Comparison of ENCODE assay signal across 16 cellular contexts in genomic region chr5:1507961-1508678, GRCh38. TPM values are rescaled to one million over a fixed set of nuclear protein-coding genes. Genes with fewer than 3 reads are reported as not detected.
A peak's percentile ranks its signal among the peaks of the same experiment; 100 is the strongest.
DNase-seq lines count a peak whose midpoint lies in the region; ATAC-seq and TF ChIP-seq lines count a peak whose summit lies in the region.
"Had no signal": no experiment of that assay in that cellular context is flagged by ENCODE, and none has a peak within 500 bp of the region (broad histone marks: within the 10 kb centered on the region; RNA-seq: fewer than 3 reads in every experiment).

No MANE protein-coding gene starts in this region.

- no peaks in the 10 kb centered on the region for H3K27me3 ChIP-seq in WERI-Rb-1 (ENCODE audit: insufficient read depth, low read depth, severe bottlenecking)
- H3K27me3 ChIP-seq: adrenal gland had no signal

- in situ Hi-C loops in G401 (cut with HindIII; ENCODE audit: low sequenced_read_pairs): no loop called here

- DNase-seq in G401 (ENCODE audit: low spot score) (peak; percentile 59), WERI-Rb-1 (peak; percentile 81), islet precursor cell (peak; percentile 33), sciatic nerve (ENCODE audit: low spot score) (peak; percentile 41), inferior parietal cortex (ENCODE audit: extremely low spot score) (no peak), coronary artery (ENCODE audit: low spot score) (no peak), Ammon's horn (ENCODE audit: low spot score) (no peak)
- DNase-seq: activated CD4-positive, CD25-positive, alpha-beta regulatory T cell treated with anti-CD3 and anti-CD28 coated beads, Interleukin-2, amount 50 U/mL, for 72 hours; activated T-cell treated with anti-CD3 and anti-CD28 coated beads for 4 hours; AML-193; DMS153; erythroblast; NCI-H774; retina had no signal

- intact Hi-C loops in sciatic nerve (cut with DNase I): no loop called here

- TF ChIP-seq CTCF in WERI-Rb-1 (IDR thresholded peaks at IDR 0.05; ENCODE audit: low read depth, low read length) (no peak), coronary artery (IDR thresholded peaks at IDR 0.05) (no peak)

- H3K4me3 ChIP-seq in WERI-Rb-1 (ENCODE audit: low read depth, low read length) (no peak overlapping the region), coronary artery (no peak overlapping the region)
- H3K4me3 ChIP-seq: adrenal gland had no signal

- peaks cover 43% of the 10 kb centered on the region for H3K36me3 ChIP-seq in WERI-Rb-1
- H3K36me3 ChIP-seq: adrenal gland had no signal

- no peaks in the 10 kb centered on the region for H3K9me3 ChIP-seq in WERI-Rb-1 (ENCODE audit: severe bottlenecking)
- H3K9me3 ChIP-seq: adrenal gland had no signal

- no peak for ATAC-seq in sciatic nerve
- ATAC-seq: Panc1 had no signal

- H3K27ac ChIP-seq in WERI-Rb-1 (peak overlapping the region; percentile 41), coronary artery (no peak overlapping the region)
- H3K27ac ChIP-seq: adrenal gland had no signal

RNA-seq across cellular contexts. Expression of gene LPCAT1, which starts 15.6 kb away (rescaled TPM):
- 71.5 and 143 TPM in 2 replicates for total RNA-seq in G401 (2014; rRNA removed; shearing (Covaris generic))
- total RNA-seq in sciatic nerve: 44.4 TPM

Comparison
In these comparisons a context has a peak if more than half of its experiments do, and no peak if none do; other contexts are left out.
1. DNase-seq: peak in G401 (single experiment), WERI-Rb-1 (single experiment), islet precursor cell (single experiment) and sciatic nerve (single experiment); none in inferior parietal cortex (single experiment), coronary artery (single experiment) and Ammon's horn (single experiment).